In genomic region chr3:22117751-22118346, GRCh38 we compare ENCODE assay signal across 8 cellular contexts.
DNase-seq lines count a peak whose midpoint lies in the region; ATAC-seq and TF ChIP-seq lines count a peak whose summit lies in the region.

No MANE protein-coding gene starts in this region.

- no peaks in the 10 kb centered on the region for H3K9me3 ChIP-seq in hepatocyte (ENCODE audit: low read depth)

- 26% methylated on average over 5 of the region's 5 CpGs for WGBS in hepatocyte (ENCODE audit: low lambda C conversion rate, missing lambda C conversion rate)

- no peak overlapping the region for H3K4me3 Mint-ChIP-seq in activated naive CD4-positive, alpha-beta T cell treated with anti-CD3 and anti-CD28 coated beads, Interleukin-2, amount 10 ng/mL, durations not matched to agents 7 days and 5 days

- no peaks in the 10 kb centered on the region for H3K9me3 Mint-ChIP-seq in activated naive CD4-positive, alpha-beta T cell treated with anti-CD3 and anti-CD28 coated beads, Interleukin-2, amount 10 ng/mL, durations not matched to agents 7 days and 5 days

- no peaks in the 10 kb centered on the region for H3K79me2 ChIP-seq in hepatocyte

- H3K4me2 ChIP-seq in hepatocyte: no peak overlapping the region

- no peak for ATAC-seq in HG02763 (IDR thresholded peaks at IDR 0.05; ENCODE audit: unreplicated experiment)
- no peak for ATAC-seq in GM19324 (IDR thresholded peaks at IDR 0.05; ENCODE audit: low FRiP score, unreplicated experiment)

- no peaks in the 10 kb centered on the region for H3K27me3 Mint-ChIP-seq in activated naive CD4-positive, alpha-beta T cell treated with anti-CD3 and anti-CD28 coated beads, Interleukin-2, amount 10 ng/mL, durations not matched to agents 7 days and 5 days

- H4K20me1 ChIP-seq in hepatocyte (ENCODE audit: insufficient read depth, poor library complexity, severe bottlenecking): no peaks in the 10 kb centered on the region

- no peak overlapping the region for H3K27ac Mint-ChIP-seq in activated naive CD4-positive, alpha-beta T cell treated with anti-CD3 and anti-CD28 coated beads, Interleukin-2, amount 10 ng/mL, durations not matched to agents 7 days and 5 days

- H3K27me3 ChIP-seq in hepatocyte: no peaks in the 10 kb centered on the region

- TF ChIP-seq CTCF in C4-2B (conservative IDR thresholded peaks at IDR 0.05): peak; percentile 76
- TF ChIP-seq CTCF in hepatocyte (IDR thresholded peaks at IDR 0.05; ENCODE audit: poor library complexity): peak; percentile 67

- peak; percentile 44 for DNase-seq in Jurkat, Clone E6-1 (ENCODE audit: low read depth, low spot score)
- DNase-seq in SW480 (ENCODE audit: low spot score) (peak; percentile 28), hepatocyte (ENCODE audit: low spot score) (peak; percentile 40)
- DNase-seq in activated naive CD4-positive, alpha-beta T cell treated with anti-CD3 and anti-CD28 coated beads, Interleukin-2, amount 10 ng/mL, durations not matched to agents 7 days and 5 days: no peak
- no peak for DNase-seq in stimulated activated naive CD4-positive, alpha-beta T cell treated with Interleukin-2 at 50 U/mL for 16 hours (lab: John Stamatoyannopoulos, UW)

- H3K36me3 Mint-ChIP-seq in activated naive CD4-positive, alpha-beta T cell treated with anti-CD3 and anti-CD28 coated beads, Interleukin-2, amount 10 ng/mL, durations not matched to agents 7 days and 5 days: no peaks in the 10 kb centered on the region

- H3K4me1 ChIP-seq in hepatocyte (ENCODE audit: insufficient read depth): peaks cover 5% of the 10 kb centered on the region

- CTCF ChIA-PET in activated naive CD4-positive, alpha-beta T cell treated with anti-CD3 and anti-CD28 coated beads, Interleukin-2, amount 10 ng/mL, durations not matched to agents 7 days and 5 days (lab: Charles Lee): no interaction called here

- H3K4me1 Mint-ChIP-seq in activated naive CD4-positive, alpha-beta T cell treated with anti-CD3 and anti-CD28 coated beads, Interleukin-2, amount 10 ng/mL, durations not matched to agents 7 days and 5 days: no peaks in the 10 kb centered on the region

- H3K27ac ChIP-seq in C4-2B: no peak overlapping the region
- H3K27ac ChIP-seq in hepatocyte: no peak overlapping the region

- no peak overlapping the region for H3K4me3 ChIP-seq in Jurkat, Clone E6-1 (ENCODE audit: low read length)
- H3K4me3 ChIP-seq in hepatocyte: no peak overlapping the region

- no peaks in the 10 kb centered on the region for H3K36me3 ChIP-seq in hepatocyte (replicated peaks; ENCODE audit: insufficient read depth, low read depth)

- no peaks in the 10 kb centered on the region for H3K9me2 ChIP-seq in hepatocyte (replicated peaks; ENCODE audit: insufficient read depth)

- no peak overlapping the region for H2AFZ ChIP-seq in hepatocyte

Comparison
In these comparisons a context has a peak if more than half of its experiments do, and no peak if none do; other contexts are left out.
1. DNase-seq: peak in Jurkat, Clone E6-1 (single experiment), SW480 (single experiment) and hepatocyte (single experiment); none in activated naive CD4-positive, alpha-beta T cell treated with anti-CD3 and anti-CD28 coated beads, Interleukin-2, amount 10 ng/mL, durations not matched to agents 7 days and 5 days (single experiment) and stimulated activated naive CD4-positive, alpha-beta T cell treated with Interleukin-2 at 50 U/mL for 16 hours (single experiment).